ENCODE assay signal across 22 cellular contexts in the genomic region with DNA sequence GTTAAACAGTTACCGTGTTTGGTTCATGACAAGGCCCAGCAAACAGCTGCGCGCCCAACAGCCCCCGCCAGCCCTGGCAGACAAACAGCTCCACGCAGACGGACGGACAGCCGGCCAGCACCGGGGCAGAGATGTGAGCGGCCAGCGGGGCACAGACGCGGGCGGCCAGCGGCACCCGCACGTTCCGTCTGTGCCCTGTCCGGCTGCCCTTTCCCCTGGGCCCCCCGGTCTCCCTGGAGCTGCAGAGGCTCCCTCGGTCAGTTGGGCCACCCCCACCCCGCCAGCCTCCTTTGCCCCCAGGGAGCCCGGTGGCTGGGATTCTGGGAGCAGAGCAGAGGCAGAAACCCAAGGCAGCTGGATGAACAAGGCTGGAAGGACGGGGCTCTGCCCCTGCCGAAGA.
"Had no signal": no experiment of that assay in that cellular context is flagged by ENCODE, and none has a peak within 500 bp of the region (broad histone marks: within the 10 kb centered on the region; RNA-seq: fewer than 3 reads in every experiment).

No MANE protein-coding gene starts in this region.

- H3K36me3 Mint-ChIP-seq: activated CD4-positive, alpha-beta memory T cell treated with anti-CD3 and anti-CD28 coated beads for 36 hours; activated naive CD4-positive, alpha-beta T cell treated with anti-CD3 and anti-CD28 coated beads, Interleukin-2, amount 10 ng/mL, durations not matched to agents 7 days and 5 days had no signal

- DNase-seq: activated CD4-positive, alpha-beta memory T cell treated with anti-CD3 and anti-CD28 coated beads for 36 hours; activated CD4-positive, alpha-beta T cell treated with anti-CD3 and anti-CD28 coated beads, Interleukin-2, amount 10 ng/mL, durations not matched to agents 7 days and 5 days; activated CD4-positive, CD25-positive, alpha-beta regulatory T cell; activated CD8-positive, alpha-beta memory T cell treated with anti-CD3 and anti-CD28 coated beads, Interleukin-2, amount 50 U/mL, for 4 hours; activated gamma-delta T cell treated with Interleukin-2 at 50 U/mL for 16 hours; activated naive CD4-positive, alpha-beta T cell treated with anti-CD3 and anti-CD28 coated beads, Interleukin-2, amount 10 ng/mL, durations not matched to agents 7 days and 5 days; activated naive CD8-positive, alpha-beta T cell treated with anti-CD3 and anti-CD28 coated beads for 36 hours; activated T-cell treated with anti-CD3 and anti-CD28 coated beads, Interleukin-2, amount 50 U/mL, for 72 hours; brain microvascular endothelial cell; MG63; MV-4-11; NCI-H1092 treated with DMSO at 0.1 percent for 48 hours; NCI-H1417 treated with DMSO at 0.1 percent for 48 hours; NCI-H2029; NCI-H2107; NCI-H226; NCI-H510A treated with DMSO at 0.1 percent for 48 hours; PC-3; SHP77 treated with DMSO at 0.1 percent for 48 hours; T-helper 1 cell had no signal

- ATAC-seq: activated T-cell treated with anti-CD3 and anti-CD28 coated beads, Interleukin-2, amount 50 U/mL, for 72 hours; PC-3 had no signal

- H3K4me1 Mint-ChIP-seq: activated CD4-positive, alpha-beta T cell treated with anti-CD3 and anti-CD28 coated beads, Interleukin-2, amount 10 ng/mL, durations not matched to agents 7 days and 5 days; activated naive CD4-positive, alpha-beta T cell treated with anti-CD3 and anti-CD28 coated beads, Interleukin-2, amount 10 ng/mL, durations not matched to agents 7 days and 5 days; activated naive CD8-positive, alpha-beta T cell treated with anti-CD3 and anti-CD28 coated beads for 36 hours had no signal

- H3K36me3 ChIP-seq: brain microvascular endothelial cell, MG63 had no signal

- H3K9me3 ChIP-seq: MG63 had no signal

- H3K4me3 ChIP-seq: MG63 had no signal

- H3K27me3 ChIP-seq: brain microvascular endothelial cell had no signal

- H3K27ac Mint-ChIP-seq: activated CD4-positive, alpha-beta memory T cell treated with anti-CD3 and anti-CD28 coated beads for 36 hours; activated CD4-positive, alpha-beta T cell treated with anti-CD3 and anti-CD28 coated beads, Interleukin-2, amount 10 ng/mL, durations not matched to agents 7 days and 5 days; activated naive CD4-positive, alpha-beta T cell treated with anti-CD3 and anti-CD28 coated beads, Interleukin-2, amount 10 ng/mL, durations not matched to agents 7 days and 5 days; activated naive CD8-positive, alpha-beta T cell treated with anti-CD3 and anti-CD28 coated beads for 36 hours; activated T-cell treated with anti-CD3 and anti-CD28 coated beads, Interleukin-2, amount 50 U/mL, for 72 hours; activated T-helper 2 cell treated with anti-CD3 and anti-CD28 coated beads, Interferon-gamma antibody, Interleukin-2, Interleukin-4, amounts not matched to agents 10 μg/mL and 5 μg/mL and 100 μg/mL, durations not matched to agents 14 hours and 24 hours and 36 hours had no signal

- H3K9me3 Mint-ChIP-seq: activated CD4-positive, alpha-beta memory T cell treated with anti-CD3 and anti-CD28 coated beads for 36 hours; activated naive CD4-positive, alpha-beta T cell treated with anti-CD3 and anti-CD28 coated beads, Interleukin-2, amount 10 ng/mL, durations not matched to agents 7 days and 5 days had no signal

- H3K27ac ChIP-seq: brain microvascular endothelial cell, VCaP had no signal

- H3K4me3 Mint-ChIP-seq: activated CD4-positive, alpha-beta memory T cell treated with anti-CD3 and anti-CD28 coated beads for 36 hours; activated CD4-positive, alpha-beta T cell treated with anti-CD3 and anti-CD28 coated beads, Interleukin-2, amount 10 ng/mL, durations not matched to agents 7 days and 5 days; activated naive CD4-positive, alpha-beta T cell treated with anti-CD3 and anti-CD28 coated beads, Interleukin-2, amount 10 ng/mL, durations not matched to agents 7 days and 5 days; activated naive CD8-positive, alpha-beta T cell treated with anti-CD3 and anti-CD28 coated beads for 36 hours; activated T-cell treated with anti-CD3 and anti-CD28 coated beads, Interleukin-2, amount 50 U/mL, for 72 hours had no signal
